ENCODE assay signal across 1 cellular context in the genomic region with DNA sequence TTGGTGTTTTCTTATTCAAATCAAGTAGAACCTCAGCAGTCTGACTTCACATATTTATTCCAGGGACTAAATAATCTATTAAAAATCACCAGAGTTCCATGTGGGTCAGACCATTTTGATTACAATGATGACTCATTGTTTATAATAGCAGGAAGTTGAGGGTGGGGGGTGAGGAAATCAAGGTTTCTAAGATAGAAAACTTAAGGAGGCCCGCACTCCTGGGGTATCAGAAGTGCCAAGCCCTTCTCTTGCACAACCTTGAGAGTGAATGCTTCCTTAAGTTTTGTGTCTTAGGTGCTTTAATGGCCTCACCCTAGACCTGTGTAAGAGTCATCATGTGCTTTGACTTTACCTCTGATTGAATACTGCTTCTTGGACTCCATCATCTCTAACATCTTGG.
TF ChIP-seq lines count a peak whose summit lies in the region.

No MANE protein-coding gene starts in this region.

TF ChIP-seq in SK-N-SH treated with all-trans-retinoic acid at 6 μM for 48 hours, 23 proteins besides CTCF, POLR2A, EP300 and RAD21 (continued from another document):
- TF ChIP-seq CREB5 (CRISPR knock-in tag; IDR thresholded peaks at IDR 0.05; ENCODE audit: low read depth) (no peak), ZNF8 (CRISPR knock-in tag; IDR thresholded peaks at IDR 0.05) (no peak), ZNF565 (CRISPR knock-in tag; conservative IDR thresholded peaks at IDR 0.05; ENCODE audit: low read depth) (no peak), POU6F1 (CRISPR knock-in tag; IDR thresholded peaks at IDR 0.05; ENCODE audit: borderline replicate concordance, low read depth) (no peak), CSRNP3 (CRISPR knock-in tag; IDR thresholded peaks at IDR 0.05) (no peak), TOX (CRISPR knock-in tag; IDR thresholded peaks at IDR 0.05; ENCODE audit: borderline replicate concordance) (no peak)
